8 cellular contexts compared by ENCODE assay signal in genomic region chr15:77633134-77633912, GRCh38. TPM values are rescaled to one million over a fixed set of nuclear protein-coding genes. Genes with fewer than 3 reads are reported as not detected.
A peak's percentile ranks its signal among the peaks of the same experiment; 100 is the strongest.
DNase-seq lines count a peak whose midpoint lies in the region; ATAC-seq and TF ChIP-seq lines count a peak whose summit lies in the region.

No MANE protein-coding gene starts in this region.

- H3K36me3 Mint-ChIP-seq in type B pancreatic cell = no peaks in the 10 kb centered on the region

- H3K4ac ChIP-seq in trophoblast cell (ENCODE audit: low read depth, low read length) = no peak overlapping the region

- H3K9me3 Mint-ChIP-seq in type B pancreatic cell = no peaks in the 10 kb centered on the region

- TF ChIP-seq CTCF in LNCaP clone FGC (IDR thresholded peaks at IDR 0.05; ENCODE audit: control insufficient read depth, extremely low read depth, insufficient read depth) (peak; percentile 100), heart left ventricle (IDR thresholded peaks at IDR 0.05) (peak; percentile 100), type B pancreatic cell (conservative IDR thresholded peaks at IDR 0.05) (peak; percentile 100)

- no peak overlapping the region for H2BK5ac ChIP-seq in trophoblast cell (ENCODE audit: low read depth, low read length, poor library complexity)

- peak overlapping the region; percentile 76 for H3K4me2 ChIP-seq in trophoblast cell (ENCODE audit: low read length)

- H3K27ac ChIP-seq in heart left ventricle (peak overlapping the region in 6 of 12 donors; percentile 5 to 65 (median 51)), trophoblast cell (ENCODE audit: low read depth, low read length) (no peak overlapping the region)

- H3K14ac ChIP-seq in trophoblast cell (ENCODE audit: low read length) = peak overlapping the region; percentile 15

- TF ChIP-seq POLR2A in heart left ventricle (IDR thresholded peaks at IDR 0.05) = no peak

- peak overlapping the region; percentile 14 for H4K8ac ChIP-seq in trophoblast cell (ENCODE audit: low read depth, low read length)

- H3K9me3 ChIP-seq in adipocyte (ENCODE audit: control insufficient read depth, low read length) = no peaks in the 10 kb centered on the region
- no peaks in the 10 kb centered on the region for H3K9me3 ChIP-seq in heart left ventricle
- no peaks in the 10 kb centered on the region for H3K9me3 ChIP-seq in trophoblast cell (ENCODE audit: insufficient read depth, low read depth, low read length)

- no peaks in the 10 kb centered on the region for H3K36me3 ChIP-seq in adipocyte (ENCODE audit: control insufficient read depth, insufficient read depth, low read length, severe bottlenecking)
- no peaks in the 10 kb centered on the region for H3K36me3 ChIP-seq in heart left ventricle
- no peaks in the 10 kb centered on the region for H3K36me3 ChIP-seq in trophoblast cell (ENCODE audit: control insufficient read depth in 1 of 2, insufficient read depth in 2 of 2, low read length in 2 of 2)

- H3K27me3 ChIP-seq in adipocyte (replicated peaks; ENCODE audit: control insufficient read depth, insufficient read depth, low read length) (peaks cover 76% of the 10 kb centered on the region), heart left ventricle (peaks cover 5 to 54% (median 30%) of the 10 kb centered on the region in 9 donors), trophoblast cell (ENCODE audit: insufficient read depth, low read length) (no peaks in the 10 kb centered on the region)

- ATAC-seq in GM21390 (IDR thresholded peaks at IDR 0.05; ENCODE audit: unreplicated experiment) (peak; percentile 84), SK-N-SH treated with all-trans-retinoic acid at 6 μM for 48 hours (peak; percentile 97), heart left ventricle (peak; percentile 86 to 97 (median 94))

- peak overlapping the region; percentile 34 for H4K12ac ChIP-seq in trophoblast cell (ENCODE audit: low read depth, low read length)

- H2BK12ac ChIP-seq in trophoblast cell (ENCODE audit: low read length) = no peak overlapping the region

- H4K91ac ChIP-seq in trophoblast cell (ENCODE audit: low read depth, low read length) = peak overlapping the region; percentile 16

- H2BK120ac ChIP-seq in trophoblast cell (ENCODE audit: insufficient read depth, low read length, poor library complexity) = no peak overlapping the region

- peak overlapping the region; percentile 57 for H2AFZ ChIP-seq in trophoblast cell (ENCODE audit: insufficient read depth, low read length, poor library complexity)

- H3K79me2 ChIP-seq in trophoblast cell (ENCODE audit: control insufficient read depth, insufficient read depth, low read length, poor library complexity) = peaks cover 2% of the 10 kb centered on the region

- peaks cover 46% of the 10 kb centered on the region for H3K27me3 Mint-ChIP-seq in type B pancreatic cell

- intact Hi-C loops in heart left ventricle (cut with DNase I) = loop anchor here in 7 of 10 donors (1.0 to 10.0 kb wide), 7 partner anchors 91 to 526 kb away; no protein-coding TSS in a partner anchor

- H3K18ac ChIP-seq in trophoblast cell (ENCODE audit: low read length) = peak overlapping the region; percentile 2

- H3K4me3 Mint-ChIP-seq in type B pancreatic cell = peak overlapping the region; percentile 87

- no peak overlapping the region for H3K23ac ChIP-seq in trophoblast cell (ENCODE audit: low read length)

- WGBS in heart left ventricle, 4 donors = 0% methylated on average over 34 to 55 of the region's 55 CpGs
- WGBS in trophoblast cell (ENCODE audit: extremely low coverage, insufficient coverage, insufficient read length) = no CpG with 5 or more reads among the region's 55 CpGs

- H3K27ac Mint-ChIP-seq in type B pancreatic cell = peak overlapping the region; percentile 71

- H3K4me3 ChIP-seq in LNCaP clone FGC (ENCODE audit: low read depth, low read length) (peak overlapping the region; percentile 25; the same call in 1 of the 2 replicates), adipocyte (ENCODE audit: low read length) (peak overlapping the region; percentile 75), heart left ventricle (peak overlapping the region; percentile 40 to 65 (median 56)), trophoblast cell (ENCODE audit: low read depth, low read length) (peak overlapping the region; percentile 66)

- H3K4me1 ChIP-seq in adipocyte (ENCODE audit: control insufficient read depth, insufficient read depth, low read length) (no peaks in the 10 kb centered on the region), heart left ventricle (peaks cover 0 to 37% (median 11%) of the 10 kb centered on the region in 12 donors), trophoblast cell (ENCODE audit: control insufficient read depth in 1 of 2, insufficient read depth in 2 of 2, low read length in 2 of 2) (peaks cover 16 to 36% of the 10 kb centered on the region in 2 experiments)

- no peak overlapping the region for H2AK5ac ChIP-seq in trophoblast cell (ENCODE audit: low read length)

- peak; percentile 74 for DNase-seq in COLO829 (ENCODE audit: low spot score)
- DNase-seq in LNCaP clone FGC (ENCODE audit: low read depth) = peak; percentile 18
- DNase-seq in adipocyte (ENCODE audit: low read depth) = peak; percentile 95
- peak; percentile 89 to 95 (median 90) for DNase-seq in heart left ventricle
- peak; percentile 74 to 84 for DNase-seq in trophoblast cell
- peak; percentile 97 for DNase-seq in type B pancreatic cell (ENCODE audit: extremely low spot score, unreplicated experiment)

- peaks cover 5% of the 10 kb centered on the region for H3K79me1 ChIP-seq in trophoblast cell (ENCODE audit: low read length)

- peaks cover 18% of the 10 kb centered on the region for H3K4me1 Mint-ChIP-seq in type B pancreatic cell (ENCODE audit: unreplicated experiment)

- H3K9ac ChIP-seq in adipocyte (ENCODE audit: low read length) = peak overlapping the region; percentile 56
- H3K9ac ChIP-seq in trophoblast cell (ENCODE audit: low read length) = peak overlapping the region; percentile 30

TF ChIP-seq in SK-N-SH treated with all-trans-retinoic acid at 6 μM for 48 hours, 23 proteins besides CTCF, POLR2A, EP300 and RAD21:
- TF ChIP-seq CSRNP3 (CRISPR knock-in tag; IDR thresholded peaks at IDR 0.05) (no peak), ZFP3 (CRISPR knock-in tag; IDR thresholded peaks at IDR 0.05) (0 out of 2 replicates have a peak, but pooled peaks have one; percentile 39), TSHZ2 (CRISPR knock-in tag; IDR thresholded peaks at IDR 0.05) (no peak), PPARA (CRISPR knock-in tag; IDR thresholded peaks at IDR 0.05; ENCODE audit: borderline replicate concordance) (no peak), ZNF70 (CRISPR knock-in tag; IDR thresholded peaks at IDR 0.05) (no peak), TOX (CRISPR knock-in tag; IDR thresholded peaks at IDR 0.05; ENCODE audit: borderline replicate concordance) (no peak), POU6F1 (CRISPR knock-in tag; IDR thresholded peaks at IDR 0.05; ENCODE audit: borderline replicate concordance, low read depth) (no peak), SNAI2 (CRISPR knock-in tag; IDR thresholded peaks at IDR 0.05) (no peak)

RNA-seq across cellular contexts. Expression of gene LINGO1, which starts 0.6 kb away (rescaled TPM):
- 1 to 10 TPM in 7 of 9 donors, under 1 TPM in 2; 0.49 to 4.0 (median 1.7) TPM for total RNA-seq in heart left ventricle
- polyA plus RNA-seq in heart left ventricle = 1 to 10 TPM; 1.3 to 2.8 TPM
- polyA plus RNA-seq in trophoblast cell (2013) = 9.3 and 10.8 TPM in 2 replicates
- 19.6 and 25.2 TPM in 2 replicates for total RNA-seq in type B pancreatic cell (ENCODE audit: low replicate concordance)

Comparison
In these comparisons a context has a peak if more than half of its experiments do, and no peak if none do; other contexts are left out.
1. DNase-seq: peak in every context shown above with its lines; median percentile 97 in type B pancreatic cell; 95 in adipocyte; 90 in heart left ventricle; 79 in trophoblast cell; 74 in COLO829; 18 in LNCaP clone FGC.
2. H3K4me3 ChIP-seq: peak in every context shown above with its lines; median percentile 75 in adipocyte; 66 in trophoblast cell; 56 in heart left ventricle; 25 in LNCaP clone FGC.